ENCODE assay signal across 17 cellular contexts in the genomic region with DNA sequence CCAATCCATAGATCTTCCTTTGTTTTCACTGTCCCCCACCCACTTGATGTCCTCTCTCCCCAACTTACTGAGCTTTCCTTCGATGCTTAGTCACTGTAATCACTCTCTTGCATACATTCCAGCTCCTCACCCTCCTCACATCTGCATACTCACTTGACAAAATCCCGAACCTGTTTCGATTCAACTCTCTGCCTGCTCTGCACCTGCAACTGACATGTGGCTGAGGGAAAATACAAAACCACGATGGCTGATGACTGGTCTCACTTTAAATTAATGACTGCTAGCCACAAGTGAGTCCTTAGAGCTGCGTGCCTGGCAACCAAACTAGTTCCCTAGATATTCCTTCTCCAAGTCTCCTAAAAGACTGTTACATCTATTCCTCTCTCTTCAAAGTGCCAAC.
"Had no signal": no experiment of that assay in that cellular context is flagged by ENCODE, and none has a peak within 500 bp of the region (broad histone marks: within the 10 kb centered on the region; RNA-seq: fewer than 3 reads in every experiment).

No MANE protein-coding gene starts in this region.

- H3K4me3 ChIP-seq: esophagus squamous epithelium, lung, psoas muscle, spleen had no signal

- H3K27ac Mint-ChIP-seq: dendritic cell treated with granulocyte-macrophage colony-stimulating factor and Interleukin-4, amounts not matched to agents 40 ng/mL and 50 ng/mL, for 4 days; effector memory CD8-positive, alpha-beta T cell; naive thymus-derived CD4-positive, alpha-beta T cell; nephron progenitor cell; stimulated activated naive B cell treated with anti-CD40 and anti-IgM and Interleukin-4, amounts not matched to agents 10 μg/mL and 1 μg/mL and 100 μg/mL, for 72 hours had no signal

- H3K36me3 Mint-ChIP-seq: naive thymus-derived CD4-positive, alpha-beta T cell; stimulated activated naive B cell treated with anti-CD40 and anti-IgM and Interleukin-4, amounts not matched to agents 10 μg/mL and 1 μg/mL and 100 μg/mL, for 72 hours had no signal

- H3K27me3 ChIP-seq: esophagus squamous epithelium had no signal

- H3K9me3 ChIP-seq: esophagus squamous epithelium, psoas muscle, spleen had no signal

- H3K27ac ChIP-seq: esophagus squamous epithelium, psoas muscle, spleen had no signal

- DNase-seq: effector memory CD8-positive, alpha-beta T cell; esophagus squamous epithelium; foreskin fibroblast; left colon; left ventricle myocardium superior; naive thymus-derived CD4-positive, alpha-beta T cell; nephron progenitor cell; psoas muscle; spleen; stimulated activated CD4-positive, alpha-beta T cell treated with anti-CD3 and anti-CD28 coated beads, Interleukin-15, amount 100 ng/mL, for 24 hours; stimulated activated CD4-positive, alpha-beta T cell treated with anti-CD3 and anti-CD28 coated beads, Interleukin-1b, Interleukin-23, amount 100 ng/mL, for 48 hours; stimulated activated CD4-positive, alpha-beta T cell treated with anti-CD3 and anti-CD28 coated beads, Interleukin-4, amount 100 ng/mL, for 4 hours; stimulated activated naive B cell treated with anti-CD40 and anti-IgM and Interleukin-4, amounts not matched to agents 10 μg/mL and 1 μg/mL and 100 μg/mL, for 72 hours; trophoblast cell had no signal

- H3K4me1 ChIP-seq: esophagus squamous epithelium, psoas muscle, spleen had no signal

- H3K36me3 ChIP-seq: esophagus squamous epithelium, spleen had no signal

- H3K9me3 Mint-ChIP-seq: dendritic cell treated with granulocyte-macrophage colony-stimulating factor and Interleukin-4, amounts not matched to agents 40 ng/mL and 50 ng/mL, for 4 days; effector memory CD8-positive, alpha-beta T cell; stimulated activated naive B cell treated with anti-CD40 and anti-IgM and Interleukin-4, amounts not matched to agents 10 μg/mL and 1 μg/mL and 100 μg/mL, for 72 hours had no signal

- H3K4me1 Mint-ChIP-seq: naive thymus-derived CD4-positive, alpha-beta T cell; nephron progenitor cell had no signal

- FAIRE-seq: colon had no signal

- H3K4me3 Mint-ChIP-seq: dendritic cell treated with granulocyte-macrophage colony-stimulating factor and Interleukin-4, amounts not matched to agents 40 ng/mL and 50 ng/mL, for 4 days; effector memory CD8-positive, alpha-beta T cell; naive thymus-derived CD4-positive, alpha-beta T cell; nephron progenitor cell; stimulated activated naive B cell treated with anti-CD40 and anti-IgM and Interleukin-4, amounts not matched to agents 10 μg/mL and 1 μg/mL and 100 μg/mL, for 72 hours had no signal
